In the genomic region with DNA sequence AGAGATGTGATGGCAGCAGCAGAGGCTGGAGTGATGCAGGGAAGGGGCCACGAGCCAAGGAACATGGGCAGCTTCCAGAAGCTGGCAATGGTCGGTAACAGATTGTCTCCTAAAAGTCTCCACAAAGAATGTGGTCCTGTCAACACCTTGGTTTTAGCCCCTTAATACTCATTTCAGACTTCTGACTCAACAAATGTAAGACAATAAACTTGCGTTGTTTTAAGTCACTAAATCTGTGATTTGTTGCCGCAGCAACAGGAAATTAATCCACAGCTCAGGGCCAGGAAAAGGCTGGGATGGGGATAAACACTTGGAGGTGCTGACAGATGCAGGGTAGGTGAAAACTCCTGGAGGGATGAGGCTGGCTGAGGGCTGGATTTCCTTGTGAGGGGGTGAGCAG, we compare ENCODE assay signal across 13 cellular contexts.
DNase-seq lines count a peak whose midpoint lies in the region; ATAC-seq and TF ChIP-seq lines count a peak whose summit lies in the region.
"Had no signal": no experiment of that assay in that cellular context is flagged by ENCODE, and none has a peak within 500 bp of the region (broad histone marks: within the 10 kb centered on the region; RNA-seq: fewer than 3 reads in every experiment).

No MANE protein-coding gene starts in this region.

- peaks cover 26% of the 10 kb centered on the region for H3K9me3 Mint-ChIP-seq in activated naive CD4-positive, alpha-beta T cell treated with anti-CD3 and anti-CD28 coated beads for 36 hours
- H3K9me3 Mint-ChIP-seq in activated T-helper 17 cell treated with anti-CD3 and anti-CD28 coated beads, Interleukin-2, amount 50 U/mL, for 72 hours = no peaks in the 10 kb centered on the region

- peaks cover 0 to 13% (median 9%) of the 10 kb centered on the region in 5 donors for H3K9me3 ChIP-seq in subcutaneous abdominal adipose tissue (ENCODE audit: control insufficient read depth in 5 of 5, low read length in 5 of 5)
- H3K9me3 ChIP-seq: adrenal gland, Peyer's patch had no signal

- H3K4me1 Mint-ChIP-seq in activated naive CD4-positive, alpha-beta T cell treated with anti-CD3 and anti-CD28 coated beads for 36 hours (ENCODE audit: low read depth) = peaks cover 55% of the 10 kb centered on the region
- H3K4me1 Mint-ChIP-seq in activated T-helper 17 cell treated with anti-CD3 and anti-CD28 coated beads, Interleukin-2, amount 50 U/mL, for 72 hours = peaks cover 36% of the 10 kb centered on the region

- CTCF ChIA-PET in activated naive CD4-positive, alpha-beta T cell treated with anti-CD3 and anti-CD28 coated beads for 36 hours (lab: Charles Lee) = no interaction called here

- intact Hi-C loops in activated naive CD4-positive, alpha-beta T cell treated with anti-CD3 and anti-CD28 coated beads for 36 hours (cut with micrococcal nuclease) = no loop called here

- no peaks in the 10 kb centered on the region for H3K27me3 ChIP-seq in subcutaneous abdominal adipose tissue (ENCODE audit: control insufficient read depth in 5 of 5, insufficient read depth in 4 of 5, low read length in 5 of 5)
- H3K27me3 ChIP-seq: adrenal gland, Peyer's patch had no signal

- peaks cover 5 to 33% (median 24%) of the 10 kb centered on the region in 5 donors for H3K36me3 ChIP-seq in subcutaneous abdominal adipose tissue (ENCODE audit: control insufficient read depth in 5 of 5, insufficient read depth in 5 of 5, low read length in 5 of 5)

- no peak for TF ChIP-seq CTCF in fibroblast of pulmonary artery (IDR thresholded peaks at IDR 0.05; ENCODE audit: low read length, missing control alignments)

- peaks cover 60% of the 10 kb centered on the region for H3K36me3 Mint-ChIP-seq in activated naive CD4-positive, alpha-beta T cell treated with anti-CD3 and anti-CD28 coated beads for 36 hours (ENCODE audit: low read depth)
- H3K36me3 Mint-ChIP-seq in activated T-helper 17 cell treated with anti-CD3 and anti-CD28 coated beads, Interleukin-2, amount 50 U/mL, for 72 hours (ENCODE audit: low read depth) = peaks cover 87% of the 10 kb centered on the region

- peak overlapping the region; percentile 39 for H3K27ac ChIP-seq in subcutaneous abdominal adipose tissue (ENCODE audit: low read depth, low read length)
- H3K27ac ChIP-seq: adrenal gland, Peyer's patch had no signal

- H3K27me3 Mint-ChIP-seq in activated naive CD4-positive, alpha-beta T cell treated with anti-CD3 and anti-CD28 coated beads for 36 hours (ENCODE audit: low read depth) = no peaks in the 10 kb centered on the region
- H3K27me3 Mint-ChIP-seq in activated T-helper 17 cell treated with anti-CD3 and anti-CD28 coated beads, Interleukin-2, amount 50 U/mL, for 72 hours = no peaks in the 10 kb centered on the region
- H3K27me3 Mint-ChIP-seq: type B pancreatic cell had no signal

- no peak overlapping the region for H3K4me3 Mint-ChIP-seq in activated naive CD4-positive, alpha-beta T cell treated with anti-CD3 and anti-CD28 coated beads for 36 hours
- no peak overlapping the region for H3K4me3 Mint-ChIP-seq in activated T-helper 17 cell treated with anti-CD3 and anti-CD28 coated beads, Interleukin-2, amount 50 U/mL, for 72 hours
- H3K4me3 Mint-ChIP-seq: type B pancreatic cell had no signal

- ATAC-seq in activated T-helper 17 cell treated with anti-CD3 and anti-CD28 coated beads, Interleukin-2, amount 50 U/mL, for 72 hours (replicated peaks) = no peak
- ATAC-seq in GM21360 (IDR thresholded peaks at IDR 0.05; ENCODE audit: unreplicated experiment) = no peak

- DNase-seq in activated naive CD4-positive, alpha-beta T cell treated with anti-CD3 and anti-CD28 coated beads for 36 hours = no peak
- DNase-seq in activated naive CD4-positive, alpha-beta T cell treated with anti-CD3 and anti-CD28 coated beads, Interleukin-2, amount 50 U/mL, for 16 hours = no peak
- DNase-seq in fibroblast of pulmonary artery (ENCODE audit: low read depth) (peak; percentile 78), T-helper 2 cell (no peak), NCI-H748 treated with DMSO at 0.1 percent for 48 hours (lab: John Stamatoyannopoulos, UW) (no peak)
- DNase-seq: adrenal gland, DMS79 treated with DMSO at 0.1 percent for 48 hours, NCI-H1436 treated with DMSO at 0.1 percent for 48 hours, Peyer's patch had no signal

- H3K27ac Mint-ChIP-seq in activated naive CD4-positive, alpha-beta T cell treated with anti-CD3 and anti-CD28 coated beads for 36 hours = peak overlapping the region; percentile 73
- peak overlapping the region; percentile 83 for H3K27ac Mint-ChIP-seq in activated T-helper 17 cell treated with anti-CD3 and anti-CD28 coated beads, Interleukin-2, amount 50 U/mL, for 72 hours
- H3K27ac Mint-ChIP-seq: type B pancreatic cell had no signal

- no peak overlapping the region for H3K9ac ChIP-seq in subcutaneous abdominal adipose tissue (ENCODE audit: low read length in 5 of 5)

- H3K4me3 ChIP-seq in fibroblast of pulmonary artery (replicated peaks; ENCODE audit: low read depth, low read length) = no peak overlapping the region
- H3K4me3 ChIP-seq in subcutaneous abdominal adipose tissue (ENCODE audit: low read depth in 1 of 5, low read length in 5 of 5) = no peak overlapping the region
- H3K4me3 ChIP-seq: adrenal gland, Peyer's patch had no signal

- H3K4me1 ChIP-seq in subcutaneous abdominal adipose tissue (ENCODE audit: control insufficient read depth in 5 of 5, insufficient read depth in 5 of 5, low read length in 5 of 5) = peaks cover 0 to 29% (median 24%) of the 10 kb centered on the region in 5 donors
